In the genomic region with DNA sequence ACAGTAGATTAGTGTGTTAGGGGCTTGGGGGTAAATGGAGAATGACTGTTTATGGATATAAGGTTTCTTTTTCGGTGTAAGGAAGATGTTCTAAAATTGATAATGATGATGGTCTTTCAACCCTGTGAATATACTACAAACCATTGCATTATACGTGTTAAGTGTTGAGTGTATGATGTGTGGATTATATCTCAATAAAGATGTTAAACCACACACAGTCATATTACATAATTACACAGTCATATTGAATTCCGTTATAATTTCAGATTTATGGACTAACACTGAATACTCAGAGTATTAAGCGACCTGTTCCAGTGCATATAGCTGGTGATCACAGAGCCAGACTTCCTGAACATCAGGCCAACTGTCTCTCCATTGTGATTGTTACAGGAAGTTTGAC, we compare ENCODE assay signal across 22 cellular contexts.
DNase-seq lines count a peak whose midpoint lies in the region; ATAC-seq and TF ChIP-seq lines count a peak whose summit lies in the region.
"Had no signal": no experiment of that assay in that cellular context is flagged by ENCODE, and none has a peak within 500 bp of the region (broad histone marks: within the 10 kb centered on the region; RNA-seq: fewer than 3 reads in every experiment).

No MANE protein-coding gene starts in this region.

- TF ChIP-seq CTCF in nephron (IDR thresholded peaks at IDR 0.05; ENCODE audit: unreplicated experiment in 3 of 3): no peak

- peak; percentile 8 for ATAC-seq in activated CD4-positive, alpha-beta T cell treated with anti-CD3 and anti-CD28 coated beads for 36 hours
- ATAC-seq in central memory CD8-positive, alpha-beta T cell (replicated peaks; ENCODE audit: extremely low read depth, poor library complexity, severe bottlenecking): no peak
- no peak for ATAC-seq in HG03175 (IDR thresholded peaks at IDR 0.05; ENCODE audit: unreplicated experiment)

- no peak overlapping the region for H3K4me3 Mint-ChIP-seq in activated CD4-positive, alpha-beta T cell treated with anti-CD3 and anti-CD28 coated beads for 36 hours
- no peak overlapping the region for H3K4me3 Mint-ChIP-seq in CD8-positive, alpha-beta memory T cell
- no peak overlapping the region for H3K4me3 Mint-ChIP-seq in central memory CD8-positive, alpha-beta T cell
- no peak overlapping the region for H3K4me3 Mint-ChIP-seq in nephron
- H3K4me3 Mint-ChIP-seq: H9, HFFc6 had no signal

- CTCF ChIA-PET in activated CD4-positive, alpha-beta T cell treated with anti-CD3 and anti-CD28 coated beads for 36 hours (lab: Charles Lee): no interaction called here
- CTCF ChIA-PET in CD8-positive, alpha-beta memory T cell (lab: Charles Lee): no interaction called here

- no peak overlapping the region for H3K27ac ChIP-seq in CD8-positive, alpha-beta memory T cell (ENCODE audit: low read depth, low read length)
- H3K27ac ChIP-seq: SJCRH30 had no signal

- no peak overlapping the region for H3K27ac Mint-ChIP-seq in activated CD4-positive, alpha-beta T cell treated with anti-CD3 and anti-CD28 coated beads for 36 hours
- peak overlapping the region; percentile 13 to 88 (median 45) for H3K27ac Mint-ChIP-seq in CD8-positive, alpha-beta memory T cell
- peak overlapping the region; percentile 32 for H3K27ac Mint-ChIP-seq in central memory CD8-positive, alpha-beta T cell (ENCODE audit: low read depth)
- peak overlapping the region in 2 of 3 experiments; percentile 11 to 31 for H3K27ac Mint-ChIP-seq in nephron
- H3K27ac Mint-ChIP-seq: H9, HFFc6 had no signal

- H3K4me3 ChIP-seq in CD8-positive, alpha-beta memory T cell (ENCODE audit: low read length): no peak overlapping the region
- H3K4me3 ChIP-seq: SJCRH30 had no signal

- peaks cover 10% of the 10 kb centered on the region for H3K36me3 Mint-ChIP-seq in activated CD4-positive, alpha-beta T cell treated with anti-CD3 and anti-CD28 coated beads for 36 hours (ENCODE audit: low read depth)
- peaks cover 0 to 37% (median 14%) of the 10 kb centered on the region in 3 donors for H3K36me3 Mint-ChIP-seq in CD8-positive, alpha-beta memory T cell
- H3K36me3 Mint-ChIP-seq in central memory CD8-positive, alpha-beta T cell (ENCODE audit: insufficient read depth): peaks cover 14% of the 10 kb centered on the region
- H3K36me3 Mint-ChIP-seq in nephron (ENCODE audit: low read depth): peaks cover 9% of the 10 kb centered on the region

- no peaks in the 10 kb centered on the region for H3K9me3 ChIP-seq in CD8-positive, alpha-beta memory T cell (ENCODE audit: low read length)
- H3K9me3 ChIP-seq: SJCRH30 had no signal

- peaks cover 12% of the 10 kb centered on the region for H3K4me1 ChIP-seq in CD8-positive, alpha-beta memory T cell (ENCODE audit: insufficient read depth, low read length)
- H3K4me1 ChIP-seq: SJCRH30 had no signal

- intact Hi-C loops in activated CD4-positive, alpha-beta T cell treated with anti-CD3 and anti-CD28 coated beads for 36 hours (cut with DNase I, micrococcal nuclease): no loop called here

- no peak for DNase-seq in activated CD4-positive, alpha-beta T cell treated with anti-CD3 and anti-CD28 coated beads for 36 hours
- no peak for DNase-seq in activated CD4-positive, alpha-beta T cell treated with anti-CD3 and anti-CD28 coated beads for 4 hours
- DNase-seq in CD8-positive, alpha-beta memory T cell: no peak
- no peak for DNase-seq in central memory CD8-positive, alpha-beta T cell (ENCODE audit: low spot score in 2 of 2)
- DNase-seq in HPDE6-E6E7 (ENCODE audit: extremely low spot score) (no peak), NCI-H1694 treated with DMSO at 0.1 percent for 48 hours (lab: John Stamatoyannopoulos, UW) (no peak)
- DNase-seq: 8988T, AML-193, C1 segment of cervical spinal cord, DMS79, H9, HFFc6, KG1, NCI-H1105, NCI-H2081, NCI-H2171, NCI-H345, NCI-H524 treated with DMSO at 0.1 percent for 48 hours, NCI-H82, SJCRH30 had no signal

- POLR2A ChIA-PET in activated CD4-positive, alpha-beta T cell treated with anti-CD3 and anti-CD28 coated beads for 36 hours (lab: Charles Lee): interaction anchor here (1.0 kb wide), 1 partner anchor 150 kb away, joined by 3 read pairs; no protein-coding TSS in a partner anchor
- POLR2A ChIA-PET in CD8-positive, alpha-beta memory T cell (lab: Charles Lee): no interaction called here

- no peaks in the 10 kb centered on the region for H3K36me3 ChIP-seq in CD8-positive, alpha-beta memory T cell (ENCODE audit: insufficient read depth, low read length)
- H3K36me3 ChIP-seq: SJCRH30 had no signal

- H3K27me3 Mint-ChIP-seq in activated CD4-positive, alpha-beta T cell treated with anti-CD3 and anti-CD28 coated beads for 36 hours: no peaks in the 10 kb centered on the region
- peaks cover 0 to 3% of the 10 kb centered on the region in 2 donors for H3K27me3 Mint-ChIP-seq in CD8-positive, alpha-beta memory T cell
- no peaks in the 10 kb centered on the region for H3K27me3 Mint-ChIP-seq in central memory CD8-positive, alpha-beta T cell
- peaks cover 3% of the 10 kb centered on the region for H3K27me3 Mint-ChIP-seq in nephron (ENCODE audit: low read depth)

- H3K9me3 Mint-ChIP-seq in activated CD4-positive, alpha-beta T cell treated with anti-CD3 and anti-CD28 coated beads for 36 hours (ENCODE audit: low read depth): no peaks in the 10 kb centered on the region
- H3K9me3 Mint-ChIP-seq in CD8-positive, alpha-beta memory T cell: no peaks in the 10 kb centered on the region
- H3K9me3 Mint-ChIP-seq in central memory CD8-positive, alpha-beta T cell: no peaks in the 10 kb centered on the region
- H3K9me3 Mint-ChIP-seq in nephron: peaks cover 7% of the 10 kb centered on the region
- H3K9me3 Mint-ChIP-seq: HFFc6 had no signal

- H3K4me1 Mint-ChIP-seq in activated CD4-positive, alpha-beta T cell treated with anti-CD3 and anti-CD28 coated beads for 36 hours: peaks cover 33% of the 10 kb centered on the region
- peaks cover 55 to 78% (median 78%) of the 10 kb centered on the region in 3 donors for H3K4me1 Mint-ChIP-seq in CD8-positive, alpha-beta memory T cell
- H3K4me1 Mint-ChIP-seq in central memory CD8-positive, alpha-beta T cell: peaks cover 58% of the 10 kb centered on the region
- H3K4me1 Mint-ChIP-seq in nephron: peaks cover 8% of the 10 kb centered on the region

- H3K27me3 ChIP-seq in CD8-positive, alpha-beta memory T cell (ENCODE audit: insufficient read depth, low read length, poor library complexity, severe bottlenecking): no peaks in the 10 kb centered on the region
- H3K27me3 ChIP-seq: SJCRH30 had no signal
